Comparison of ENCODE assay signal across 16 cellular contexts in genomic region chr12:16955083-16955657, GRCh38.
DNase-seq lines count a peak whose midpoint lies in the region; ATAC-seq and TF ChIP-seq lines count a peak whose summit lies in the region.
"Had no signal": no experiment of that assay in that cellular context is flagged by ENCODE, and none has a peak within 500 bp of the region (broad histone marks: within the 10 kb centered on the region; RNA-seq: fewer than 3 reads in every experiment).

No MANE protein-coding gene starts in this region.

- DNase-seq in PC-3: peak; percentile 79
- peak; percentile 50 for DNase-seq in kidney epithelial cell (ENCODE audit: low read depth)
- DNase-seq in activated CD8-positive, alpha-beta T cell treated with anti-CD3 and anti-CD28 coated beads, Interleukin-2, amount 10 ng/mL, durations not matched to agents 7 days and 5 days: no peak
- no peak for DNase-seq in GM19240 (ENCODE audit: insufficient read length, low spot score)
- no peak for DNase-seq in SHP77 (lab: John Stamatoyannopoulos, UW)
- DNase-seq: activated CD4-positive, alpha-beta T cell treated with anti-CD3 and anti-CD28 coated beads, Interleukin-2, amount 50 U/mL, for 1 hour; activated naive CD4-positive, alpha-beta T cell treated with Interleukin-2 at 50 U/mL for 16 hours; CD4-positive, CD25-positive, alpha-beta regulatory T cell; gastrocnemius medialis; left lung; NCI-H1694; stimulated activated CD4-positive, alpha-beta T cell treated with anti-CD3 and anti-CD28 coated beads, Interleukin-15, amount 100 ng/mL, for 24 hours had no signal

- H3K4me3 Mint-ChIP-seq in activated CD8-positive, alpha-beta T cell treated with anti-CD3 and anti-CD28 coated beads, Interleukin-2, amount 10 ng/mL, durations not matched to agents 7 days and 5 days: no peak overlapping the region
- H3K4me3 Mint-ChIP-seq: CD4-positive, CD25-positive, alpha-beta regulatory T cell; neural progenitor cell had no signal

- no peaks in the 10 kb centered on the region for H3K36me3 Mint-ChIP-seq in activated CD8-positive, alpha-beta T cell treated with anti-CD3 and anti-CD28 coated beads, Interleukin-2, amount 10 ng/mL, durations not matched to agents 7 days and 5 days (ENCODE audit: low read depth)
- H3K36me3 Mint-ChIP-seq: CD4-positive, CD25-positive, alpha-beta regulatory T cell; neural progenitor cell had no signal

- intact Hi-C loops in PC-3 (cut with micrococcal nuclease): no loop called here

- H3K27me3 Mint-ChIP-seq in activated CD8-positive, alpha-beta T cell treated with anti-CD3 and anti-CD28 coated beads, Interleukin-2, amount 10 ng/mL, durations not matched to agents 7 days and 5 days (ENCODE audit: low read depth): no peaks in the 10 kb centered on the region

- H3K27ac ChIP-seq in PC-3 (ENCODE audit: low read length): peak overlapping the region; percentile 79
- H3K27ac ChIP-seq: gastrocnemius medialis, left lung, neural progenitor cell had no signal

- H3K9me2 ChIP-seq in PC-3 (replicated peaks; ENCODE audit: low read length): no peaks in the 10 kb centered on the region

- CTCF ChIA-PET in PC-3 (lab: Charles Lee): interaction anchor here (0.6 kb wide), 1 partner anchor 32 kb away, joined by 3 read pairs; no protein-coding TSS in a partner anchor
- CTCF ChIA-PET in activated CD8-positive, alpha-beta T cell treated with anti-CD3 and anti-CD28 coated beads, Interleukin-2, amount 10 ng/mL, durations not matched to agents 7 days and 5 days (lab: Charles Lee): no interaction called here

- TF ChIP-seq CTCF in PC-3 (conservative IDR thresholded peaks at IDR 0.05; ENCODE audit: low read depth, low read length): no peak
- TF ChIP-seq CTCF in kidney epithelial cell (IDR thresholded peaks at IDR 0.05; ENCODE audit: insufficient read depth, low read length, poor library complexity, severe bottlenecking): no peak

- no peak overlapping the region for H3K9ac ChIP-seq in PC-3 (ENCODE audit: low read length)
- H3K9ac ChIP-seq: neural progenitor cell had no signal

- BruUV-seq in PC-3 (replicated peaks; lab: Mats Ljungman, UMichigan): no TSS peak

- H4K20me1 ChIP-seq in PC-3 (ENCODE audit: low read length): no peaks in the 10 kb centered on the region

- H3K36me3 ChIP-seq in PC-3 (ENCODE audit: low read depth, low read length): no peaks in the 10 kb centered on the region
- no peaks in the 10 kb centered on the region for H3K36me3 ChIP-seq in kidney epithelial cell (ENCODE audit: control insufficient read depth, insufficient read depth, low read length)
- H3K36me3 ChIP-seq: gastrocnemius medialis, left lung, neural progenitor cell had no signal

- H3K4me1 ChIP-seq in PC-3 (ENCODE audit: insufficient read depth, low read length): peaks cover 11% of the 10 kb centered on the region
- H3K4me1 ChIP-seq: gastrocnemius medialis, left lung had no signal

- H3K27me3 ChIP-seq in PC-3 (ENCODE audit: low read length) (no peaks in the 10 kb centered on the region), kidney epithelial cell (ENCODE audit: control insufficient read depth, insufficient read depth, low read length) (no peaks in the 10 kb centered on the region)
- H3K27me3 ChIP-seq: gastrocnemius medialis, left lung, neural progenitor cell had no signal

- no peaks in the 10 kb centered on the region for H3K79me2 ChIP-seq in PC-3 (ENCODE audit: low read length)

- peak overlapping the region; percentile 20; the same call in 1 of the 2 replicates for H3K4me2 ChIP-seq in PC-3 (ENCODE audit: low read length)
- H3K4me2 ChIP-seq: neural progenitor cell had no signal

- H3K4me1 Mint-ChIP-seq in activated CD8-positive, alpha-beta T cell treated with anti-CD3 and anti-CD28 coated beads, Interleukin-2, amount 10 ng/mL, durations not matched to agents 7 days and 5 days (ENCODE audit: low read depth): no peaks in the 10 kb centered on the region
- H3K4me1 Mint-ChIP-seq: CD4-positive, CD25-positive, alpha-beta regulatory T cell had no signal

- peaks cover 9% of the 10 kb centered on the region for H3K9me3 Mint-ChIP-seq in activated CD8-positive, alpha-beta T cell treated with anti-CD3 and anti-CD28 coated beads, Interleukin-2, amount 10 ng/mL, durations not matched to agents 7 days and 5 days (ENCODE audit: insufficient read depth)
- H3K9me3 Mint-ChIP-seq: neural progenitor cell had no signal

- H3K9me3 ChIP-seq in PC-3 (ENCODE audit: low read length): no peaks in the 10 kb centered on the region
- H3K9me3 ChIP-seq: gastrocnemius medialis, left lung had no signal

- POLR2A ChIA-PET in PC-3 (lab: Charles Lee; ENCODE audit: unreplicated experiment): interaction anchor here (0.7 kb wide), 1 partner anchor 186 kb away, joined by 8 read pairs; no protein-coding TSS in a partner anchor
- POLR2A ChIA-PET in activated CD8-positive, alpha-beta T cell treated with anti-CD3 and anti-CD28 coated beads, Interleukin-2, amount 10 ng/mL, durations not matched to agents 7 days and 5 days (lab: Charles Lee): no interaction called here

- H3F3A ChIP-seq in PC-3 (ENCODE audit: low read length, unreplicated experiment): peaks cover 5% of the 10 kb centered on the region

- H3K4me3 ChIP-seq in PC-3 (ENCODE audit: low read length) (no peak overlapping the region), kidney epithelial cell (ENCODE audit: low read depth, low read length) (no peak overlapping the region)
- H3K4me3 ChIP-seq: gastrocnemius medialis, left lung, neural progenitor cell had no signal

- no peak overlapping the region for H3K27ac Mint-ChIP-seq in activated CD8-positive, alpha-beta T cell treated with anti-CD3 and anti-CD28 coated beads, Interleukin-2, amount 10 ng/mL, durations not matched to agents 7 days and 5 days
- H3K27ac Mint-ChIP-seq: CD4-positive, CD25-positive, alpha-beta regulatory T cell; neural progenitor cell had no signal

- ATAC-seq in GM18861 (IDR thresholded peaks at IDR 0.05; ENCODE audit: unreplicated experiment) (peak; percentile 93), HG02798 (IDR thresholded peaks at IDR 0.05; ENCODE audit: poor library complexity, unreplicated experiment) (peak; percentile 78), PC-3 (peak; percentile 99), GM21528 (IDR thresholded peaks at IDR 0.05; ENCODE audit: low FRiP score, unreplicated experiment) (no peak)
- ATAC-seq in activated CD8-positive, alpha-beta T cell treated with anti-CD3 and anti-CD28 coated beads, Interleukin-2, amount 10 ng/mL, durations not matched to agents 7 days and 5 days: no peak
- ATAC-seq: gastrocnemius medialis, left lung had no signal

- no peak overlapping the region for H2AFZ ChIP-seq in PC-3 (ENCODE audit: low read length)
- H2AFZ ChIP-seq: neural progenitor cell had no signal

Comparison
In these comparisons a context has a peak if more than half of its experiments do, and no peak if none do; other contexts are left out.
1. ATAC-seq: peak in GM18861 (single experiment), HG02798 (single experiment) and PC-3 (single experiment); none in activated CD8-positive, alpha-beta T cell treated with anti-CD3 and anti-CD28 coated beads, Interleukin-2, amount 10 ng/mL, durations not matched to agents 7 days and 5 days (single experiment) and GM21528 (single experiment).
2. DNase-seq: peak in PC-3 (single experiment) and kidney epithelial cell (single experiment); none in activated CD8-positive, alpha-beta T cell treated with anti-CD3 and anti-CD28 coated beads, Interleukin-2, amount 10 ng/mL, durations not matched to agents 7 days and 5 days (single experiment), GM19240 (single experiment) and SHP77 (0 of 2).